16 cellular contexts compared by ENCODE assay signal in genomic region chr12:123748171-123748570, GRCh38. TPM values are rescaled to one million over a fixed set of nuclear protein-coding genes. Genes with fewer than 3 reads are reported as not detected.
"Had no signal": no experiment of that assay in that cellular context is flagged by ENCODE, and none has a peak within 500 bp of the region (broad histone marks: within the 10 kb centered on the region; RNA-seq: fewer than 3 reads in every experiment).

No MANE protein-coding gene starts in this region.

- ATAC-seq: activated CD8-positive, alpha-beta T cell treated with anti-CD3 and anti-CD28 coated beads, Interleukin-2, amount 10 ng/mL, durations not matched to agents 7 days and 5 days; left ventricle myocardium superior had no signal

- H3K4me1 ChIP-seq: ascending aorta, right atrium auricular region, suprapubic skin had no signal

- H3K27me3 ChIP-seq: ascending aorta, right atrium auricular region, suprapubic skin had no signal

- H3K9me3 ChIP-seq: ascending aorta, right atrium auricular region, suprapubic skin had no signal

- DNase-seq: activated CD4-positive, alpha-beta T cell treated with anti-CD3 and anti-CD28 coated beads for 4 hours; activated CD8-positive, alpha-beta memory T cell treated with anti-CD3 and anti-CD28 coated beads, Interleukin-2, amount 50 U/mL, for 4 hours; activated CD8-positive, alpha-beta T cell treated with anti-CD3 and anti-CD28 coated beads, Interleukin-2, amount 10 ng/mL, durations not matched to agents 7 days and 5 days; activated naive CD4-positive, alpha-beta T cell treated with Interleukin-2 at 50 U/mL for 16 hours; effector memory CD4-positive, alpha-beta T cell; foreskin melanocyte; left ventricle myocardium superior; mesenchymal stem cell; stimulated activated CD4-positive, alpha-beta T cell treated with anti-CD3 and anti-CD28 coated beads, Interleukin-4, amount 100 ng/mL, for 1 hour; stimulated activated naive CD4-positive, alpha-beta T cell; T-helper 9 cell; trophoblast cell; WERI-Rb-1 had no signal

- H3K27ac ChIP-seq: ascending aorta, right atrium auricular region, suprapubic skin, WERI-Rb-1 had no signal

- H3K4me3 ChIP-seq: ascending aorta, right atrium auricular region, suprapubic skin had no signal

RNA-seq across cellular contexts. Expression of gene DNAH10, which starts 13.9 kb away (rescaled TPM):
- total RNA-seq: ascending aorta had no signal
